Comparison of ENCODE assay signal across 1 cellular context in the genomic region with DNA sequence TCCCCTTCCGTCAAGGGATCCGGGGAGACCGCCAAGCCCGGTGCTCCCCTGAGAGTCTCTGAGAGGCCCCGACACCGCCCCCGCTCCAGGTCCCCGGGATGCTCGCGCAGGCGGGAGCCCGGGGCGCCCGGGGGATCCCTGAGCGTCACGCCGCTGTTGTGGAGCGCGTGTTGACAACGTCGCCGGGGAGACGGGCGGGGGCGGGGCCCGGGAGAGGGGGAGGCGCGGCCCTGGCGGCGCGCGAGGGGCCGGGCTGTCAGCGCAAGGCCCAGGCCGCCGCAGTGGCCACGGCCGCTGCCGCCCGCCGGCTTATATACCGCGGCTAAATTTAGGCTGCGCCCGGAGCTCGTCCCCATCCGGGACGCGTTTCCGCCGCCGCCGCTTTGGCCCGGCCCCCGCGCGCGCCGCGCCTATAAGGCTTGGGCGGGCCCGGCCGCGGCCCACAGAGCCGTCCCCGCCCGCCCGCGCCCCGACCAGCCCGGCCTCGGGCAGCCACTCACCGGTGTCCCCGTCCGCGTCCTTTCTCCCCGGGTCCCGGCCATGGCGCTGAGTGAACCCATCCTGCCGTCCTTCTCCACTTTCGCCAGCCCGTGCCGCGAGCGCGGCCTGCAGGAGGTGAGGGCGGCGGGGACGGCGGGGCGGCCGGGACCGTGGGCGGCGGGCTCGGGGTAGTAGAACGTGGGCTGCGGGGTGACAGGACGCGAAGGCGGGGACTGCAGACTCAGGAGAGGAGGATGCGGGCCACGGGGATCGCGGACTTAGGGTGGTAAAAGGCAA.
TF ChIP-seq lines count a peak whose summit lies in the region.

A gene (plus strand): TSS at position 443 of the 777 bp plus-strand sequence. CDS start 98 bp downstream, at position 541.

TF ChIP-seq in GM12878, 131 proteins besides CTCF, POLR2A, EP300 and RAD21 (continued from another document):
- TF ChIP-seq, protein P1, sequence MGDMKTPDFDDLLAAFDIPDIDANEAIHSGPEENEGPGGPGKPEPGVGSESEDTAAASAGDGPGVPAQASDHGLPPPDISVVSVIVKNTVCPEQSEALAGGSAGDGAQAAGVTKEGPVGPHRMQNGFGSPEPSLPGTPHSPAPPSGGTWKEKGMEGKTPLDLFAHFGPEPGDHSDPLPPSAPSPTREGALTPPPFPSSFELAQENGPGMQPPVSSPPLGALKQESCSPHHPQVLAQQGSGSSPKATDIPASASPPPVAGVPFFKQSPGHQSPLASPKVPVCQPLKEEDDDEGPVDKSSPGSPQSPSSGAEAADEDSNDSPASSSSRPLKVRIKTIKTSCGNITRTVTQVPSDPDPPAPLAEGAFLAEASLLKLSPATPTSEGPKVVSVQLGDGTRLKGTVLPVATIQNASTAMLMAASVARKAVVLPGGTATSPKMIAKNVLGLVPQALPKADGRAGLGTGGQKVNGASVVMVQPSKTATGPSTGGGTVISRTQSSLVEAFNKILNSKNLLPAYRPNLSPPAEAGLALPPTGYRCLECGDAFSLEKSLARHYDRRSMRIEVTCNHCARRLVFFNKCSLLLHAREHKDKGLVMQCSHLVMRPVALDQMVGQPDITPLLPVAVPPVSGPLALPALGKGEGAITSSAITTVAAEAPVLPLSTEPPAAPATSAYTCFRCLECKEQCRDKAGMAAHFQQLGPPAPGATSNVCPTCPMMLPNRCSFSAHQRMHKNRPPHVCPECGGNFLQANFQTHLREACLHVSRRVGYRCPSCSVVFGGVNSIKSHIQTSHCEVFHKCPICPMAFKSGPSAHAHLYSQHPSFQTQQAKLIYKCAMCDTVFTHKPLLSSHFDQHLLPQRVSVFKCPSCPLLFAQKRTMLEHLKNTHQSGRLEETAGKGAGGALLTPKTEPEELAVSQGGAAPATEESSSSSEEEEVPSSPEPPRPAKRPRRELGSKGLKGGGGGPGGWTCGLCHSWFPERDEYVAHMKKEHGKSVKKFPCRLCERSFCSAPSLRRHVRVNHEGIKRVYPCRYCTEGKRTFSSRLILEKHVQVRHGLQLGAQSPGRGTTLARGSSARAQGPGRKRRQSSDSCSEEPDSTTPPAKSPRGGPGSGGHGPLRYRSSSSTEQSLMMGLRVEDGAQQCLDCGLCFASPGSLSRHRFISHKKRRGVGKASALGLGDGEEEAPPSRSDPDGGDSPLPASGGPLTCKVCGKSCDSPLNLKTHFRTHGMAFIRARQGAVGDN (IDR thresholded peaks at IDR 0.05), result no peak
- no peak for TF ChIP-seq HDAC2 (IDR thresholded peaks at IDR 0.05)
- 0 out of 2 replicates have a peak, but pooled peaks have one; percentile 40 for TF ChIP-seq TBL1XR1 (IDR thresholded peaks at IDR 0.05; ENCODE audit: low read depth, low read length)
- TF ChIP-seq TCF12 (IDR thresholded peaks at IDR 0.05; ENCODE audit: low read depth, low read length), result 0 out of 2 replicates have a peak, but pooled peaks have one; percentile 2
- TF ChIP-seq KLF5 (IDR thresholded peaks at IDR 0.05; ENCODE audit: partially characterized antibody), result no peak
- 0 out of 4 replicates have a peak, but pooled peaks of 1 of the 2 experiments have one; percentile 35 for TF ChIP-seq IKZF2 (IDR thresholded peaks at IDR 0.05)
- TF ChIP-seq IKZF1 (conservative IDR thresholded peaks at IDR 0.05), result peak; percentile 74
- TF ChIP-seq POLR2AphosphoS5 (IDR thresholded peaks at IDR 0.05; ENCODE audit: low read length), result peak; percentile 74; the same call in 1 of the 2 replicates
